Comparison of ENCODE assay signal across 22 cellular contexts in the genomic region with DNA sequence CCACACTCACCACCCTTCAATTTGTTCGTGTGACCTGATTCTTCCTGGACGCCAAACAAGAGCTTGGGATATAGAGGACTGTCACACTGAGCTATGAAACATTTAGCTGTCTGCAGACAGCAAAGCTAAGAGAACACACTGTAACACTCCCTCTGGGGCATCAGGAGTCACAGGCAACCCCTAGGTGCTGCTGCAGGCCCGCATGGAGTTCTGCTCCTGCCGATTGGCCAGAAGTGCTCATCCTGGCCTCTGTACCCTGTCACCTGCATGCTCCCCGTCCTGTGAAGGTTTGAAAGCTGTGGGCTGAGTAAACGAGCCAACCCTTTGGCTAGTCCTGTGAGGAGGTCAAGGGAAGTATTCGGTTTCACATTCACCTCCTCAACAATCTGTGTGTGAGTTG.
"Had no signal": no experiment of that assay in that cellular context is flagged by ENCODE, and none has a peak within 500 bp of the region (broad histone marks: within the 10 kb centered on the region; RNA-seq: fewer than 3 reads in every experiment).

No MANE protein-coding gene starts in this region.

- H3K4me1 ChIP-seq: Peyer's patch, SJCRH30 had no signal

- DNase-seq: Karpas-422, KG1, MG63, NCI-H1092, NCI-H1105 treated with DMSO at 0.1 percent for 48 hours, NCI-H1417 treated with DMSO at 0.1 percent for 48 hours, NCI-H146, NCI-H1694 treated with DMSO at 0.1 percent for 48 hours, NCI-H1930, NCI-H2081, NCI-H2107, NCI-H2227 treated with DMSO at 0.1 percent for 48 hours, NCI-H524 treated with DMSO at 0.1 percent for 48 hours, NCI-H69, NCI-H774, PC-3, Peyer's patch, SHP77 treated with DMSO at 0.1 percent for 48 hours, SJCRH30 had no signal

- H3K36me3 ChIP-seq: Peyer's patch, SJCRH30 had no signal

- H3K27ac ChIP-seq: HL-60, Peyer's patch, SJCRH30 had no signal

- H3K4me3 ChIP-seq: MG63, Peyer's patch, SJCRH30 had no signal

- H3K9me3 ChIP-seq: MG63, Peyer's patch, SJCRH30 had no signal

- H3K27me3 ChIP-seq: MG63, Peyer's patch, SJCRH30 had no signal

- ATAC-seq: PC-3, Right ventricle myocardium inferior, SK-N-SH treated with all-trans-retinoic acid at 6 μM for 48 hours had no signal
